In genomic region chr1:1021010-1021845, GRCh38 we compare ENCODE assay signal across 8 cellular contexts. TPM values are rescaled to one million over a fixed set of nuclear protein-coding genes. Genes with fewer than 3 reads are reported as not detected.
DNase-seq lines count a peak whose midpoint lies in the region; ATAC-seq and TF ChIP-seq lines count a peak whose summit lies in the region.

No MANE protein-coding gene starts in this region.

- no peaks in the 10 kb centered on the region for H3K36me3 ChIP-seq in CD8-positive, alpha-beta T cell (ENCODE audit: insufficient read depth, low read length)
- H3K36me3 ChIP-seq in HUES6 (ENCODE audit: control insufficient read depth, insufficient read depth, low read length) (peaks cover 8% of the 10 kb centered on the region; the same call in 1 of the 2 replicates), skeletal muscle satellite cell (ENCODE audit: insufficient read depth, low read length) (no peaks in the 10 kb centered on the region)

- H3K27me3 ChIP-seq in CD8-positive, alpha-beta T cell (ENCODE audit: insufficient read depth, low read length) = no peaks in the 10 kb centered on the region
- H3K27me3 ChIP-seq in HUES6 (ENCODE audit: control insufficient read depth, insufficient read depth, low read length) (peaks cover 3% of the 10 kb centered on the region; the same call in 1 of the 2 replicates), right cardiac atrium (ENCODE audit: control insufficient read depth, insufficient read depth) (no peaks in the 10 kb centered on the region), skeletal muscle satellite cell (ENCODE audit: control insufficient read depth, insufficient read depth, low read length) (no peaks in the 10 kb centered on the region)

- H3K4me3 Mint-ChIP-seq in CD8-positive, alpha-beta T cell = peak overlapping the region; percentile 53
- peak overlapping the region; percentile 53 for H3K4me3 Mint-ChIP-seq in activated CD8-positive, alpha-beta T cell treated with anti-CD3 and anti-CD28 coated beads, Interleukin-2, amount 10 ng/mL, durations not matched to agents 7 days and 5 days

- intact Hi-C loops in CD8-positive, alpha-beta T cell (cut with DNase I, micrococcal nuclease) = no loop called here
- intact Hi-C loops in right cardiac atrium (cut with DNase I) = no loop called here

- POLR2A ChIA-PET in CD8-positive, alpha-beta T cell (lab: Charles Lee) = no interaction called here
- POLR2A ChIA-PET in activated CD8-positive, alpha-beta T cell treated with anti-CD3 and anti-CD28 coated beads, Interleukin-2, amount 10 ng/mL, durations not matched to agents 7 days and 5 days (lab: Charles Lee) = interaction anchor here (0.6 kb wide), 1 partner anchor 157 kb away, joined by 3 read pairs; no protein-coding TSS in a partner anchor

- peaks cover 15% of the 10 kb centered on the region for H3K4me1 Mint-ChIP-seq in CD8-positive, alpha-beta T cell (ENCODE audit: low read depth)
- H3K4me1 Mint-ChIP-seq in activated CD8-positive, alpha-beta T cell treated with anti-CD3 and anti-CD28 coated beads, Interleukin-2, amount 10 ng/mL, durations not matched to agents 7 days and 5 days (ENCODE audit: low read depth) = peaks cover 29% of the 10 kb centered on the region

- H3K36me3 Mint-ChIP-seq in CD8-positive, alpha-beta T cell = no peaks in the 10 kb centered on the region
- peaks cover 13% of the 10 kb centered on the region for H3K36me3 Mint-ChIP-seq in activated CD8-positive, alpha-beta T cell treated with anti-CD3 and anti-CD28 coated beads, Interleukin-2, amount 10 ng/mL, durations not matched to agents 7 days and 5 days (ENCODE audit: low read depth)

- no peaks in the 10 kb centered on the region for H3K9me3 ChIP-seq in CD8-positive, alpha-beta T cell (ENCODE audit: low read length)
- no peaks in the 10 kb centered on the region for H3K9me3 ChIP-seq in HUES6 (ENCODE audit: control insufficient read depth, insufficient read depth, low read depth, low read length)
- no peaks in the 10 kb centered on the region for H3K9me3 ChIP-seq in right cardiac atrium (ENCODE audit: control insufficient read depth, low read length)
- H3K9me3 ChIP-seq in skeletal muscle satellite cell (replicated peaks; ENCODE audit: low read length) = no peaks in the 10 kb centered on the region

- H3K27me3 Mint-ChIP-seq in CD8-positive, alpha-beta T cell (ENCODE audit: low read depth) = no peaks in the 10 kb centered on the region
- peaks cover 4% of the 10 kb centered on the region for H3K27me3 Mint-ChIP-seq in activated CD8-positive, alpha-beta T cell treated with anti-CD3 and anti-CD28 coated beads, Interleukin-2, amount 10 ng/mL, durations not matched to agents 7 days and 5 days (ENCODE audit: low read depth)

- CTCF ChIA-PET in CD8-positive, alpha-beta T cell (lab: Charles Lee) = interaction anchor here (1.8 to 3.7 kb wide), 2 partner anchors 19 to 42 kb away, joined by 5 to 18 read pairs; no protein-coding TSS in a partner anchor
- CTCF ChIA-PET in activated CD8-positive, alpha-beta T cell treated with anti-CD3 and anti-CD28 coated beads, Interleukin-2, amount 10 ng/mL, durations not matched to agents 7 days and 5 days (lab: Charles Lee) = interaction anchor here (1.0 to 2.3 kb wide), 3 partner anchors 12 to 43 kb away, joined by 3 to 9 read pairs (median 4); no protein-coding TSS in a partner anchor

- DNase-seq in CD8-positive, alpha-beta T cell = no peak
- no peak for DNase-seq in activated CD8-positive, alpha-beta T cell treated with anti-CD3 and anti-CD28 coated beads, Interleukin-2, amount 10 ng/mL, durations not matched to agents 7 days and 5 days
- DNase-seq in right cardiac atrium = peak; percentile 85 to 92 (median 92)
- no peak for DNase-seq in cerebellar nuclear complex (lab: John Stamatoyannopoulos, UW)
- DNase-seq in NAMALWA (ENCODE audit: low spot score) = no peak

- no peak overlapping the region for H3K4me3 ChIP-seq in CD8-positive, alpha-beta T cell (ENCODE audit: low read depth, low read length)
- peak overlapping the region; percentile 87 for H3K4me3 ChIP-seq in HUES6 (ENCODE audit: low read depth, low read length)
- peak overlapping the region; percentile 93 for H3K4me3 ChIP-seq in right cardiac atrium (ENCODE audit: low read length)
- H3K4me3 ChIP-seq in skeletal muscle satellite cell (ENCODE audit: low read length) = no peak overlapping the region

- no peak for TF ChIP-seq CTCF in CD8-positive, alpha-beta T cell (IDR thresholded peaks at IDR 0.05)

- H3K27ac Mint-ChIP-seq in CD8-positive, alpha-beta T cell = no peak overlapping the region
- no peak overlapping the region for H3K27ac Mint-ChIP-seq in activated CD8-positive, alpha-beta T cell treated with anti-CD3 and anti-CD28 coated beads, Interleukin-2, amount 10 ng/mL, durations not matched to agents 7 days and 5 days

- H3K9ac ChIP-seq in HUES6 (ENCODE audit: low read length) (peak overlapping the region; percentile 66), skeletal muscle satellite cell (ENCODE audit: low read depth, low read length) (no peak overlapping the region)

- H3K27ac ChIP-seq in CD8-positive, alpha-beta T cell (ENCODE audit: low read depth, low read length) = no peak overlapping the region
- H3K27ac ChIP-seq in HUES6 (ENCODE audit: low read depth, low read length) (no peak overlapping the region), right cardiac atrium (ENCODE audit: low read length) (no peak overlapping the region)

- ATAC-seq in CD8-positive, alpha-beta T cell = no peak
- no peak for ATAC-seq in activated CD8-positive, alpha-beta T cell treated with anti-CD3 and anti-CD28 coated beads, Interleukin-2, amount 10 ng/mL, durations not matched to agents 7 days and 5 days
- ATAC-seq in right cardiac atrium = peak; percentile 20 to 55
- no peak for ATAC-seq in HG02840 (IDR thresholded peaks at IDR 0.05; ENCODE audit: low FRiP score, unreplicated experiment)

- peaks cover 4% of the 10 kb centered on the region for H3K4me1 ChIP-seq in CD8-positive, alpha-beta T cell (ENCODE audit: insufficient read depth, low read length)
- H3K4me1 ChIP-seq in HUES6 (ENCODE audit: control insufficient read depth, insufficient read depth, low read length) (peaks cover 49% of the 10 kb centered on the region), right cardiac atrium (ENCODE audit: control insufficient read depth, insufficient read depth, low read length) (no peaks in the 10 kb centered on the region), skeletal muscle satellite cell (ENCODE audit: control insufficient read depth, insufficient read depth, low read length) (peaks cover 14% of the 10 kb centered on the region)

- 29% methylated on average over 32 of the region's 32 CpGs for WGBS in right cardiac atrium

- H3K9me3 Mint-ChIP-seq in CD8-positive, alpha-beta T cell = no peaks in the 10 kb centered on the region
- H3K9me3 Mint-ChIP-seq in activated CD8-positive, alpha-beta T cell treated with anti-CD3 and anti-CD28 coated beads, Interleukin-2, amount 10 ng/mL, durations not matched to agents 7 days and 5 days (ENCODE audit: insufficient read depth) = peaks cover 4% of the 10 kb centered on the region

- H3K4me2 ChIP-seq in skeletal muscle satellite cell (ENCODE audit: low read length) = peak overlapping the region; percentile 57

RNA-seq across cellular contexts. Expression of gene AGRN, which starts 1.3 kb away (rescaled TPM):
- total RNA-seq in CD8-positive, alpha-beta T cell = 10 to 100 TPM; 12.1 to 14.0 TPM
- 10 to 100 TPM; 12.4 to 14.6 TPM for total RNA-seq in activated CD8-positive, alpha-beta T cell treated with anti-CD3 and anti-CD28 coated beads, Interleukin-2, amount 10 ng/mL, durations not matched to agents 7 days and 5 days
- total RNA-seq in right cardiac atrium = 10 to 100 TPM; 17.1 to 26.4 (median 21.4) TPM
- 12.0 TPM for polyA plus RNA-seq in right cardiac atrium
- total RNA-seq in skeletal muscle satellite cell (2012; rRNA removed) = 15.2 and 22.5 TPM in 2 replicates

RNA-seq across cellular contexts. Expression of gene ISG15, which starts 7.9 kb away (rescaled TPM):
- 10 to 100 TPM; 56.4 to 58.4 TPM for total RNA-seq in CD8-positive, alpha-beta T cell
- total RNA-seq in activated CD8-positive, alpha-beta T cell treated with anti-CD3 and anti-CD28 coated beads, Interleukin-2, amount 10 ng/mL, durations not matched to agents 7 days and 5 days = 100 to 1,000 TPM; 385 to 413 TPM
- 10 to 100 TPM; 16.1 to 36.4 (median 21.6) TPM for total RNA-seq in right cardiac atrium
- polyA plus RNA-seq in right cardiac atrium = 65.5 TPM
- 76.8 and 83.0 TPM in 2 replicates for total RNA-seq in skeletal muscle satellite cell (2012; rRNA removed)

RNA-seq across cellular contexts. Expression of gene HES4, which starts 21.3 kb away (rescaled TPM):
- total RNA-seq in CD8-positive, alpha-beta T cell = 10 to 100 TPM; 26.0 to 30.9 TPM
- under 1 TPM; 0.45 to 0.50 TPM for total RNA-seq in activated CD8-positive, alpha-beta T cell treated with anti-CD3 and anti-CD28 coated beads, Interleukin-2, amount 10 ng/mL, durations not matched to agents 7 days and 5 days
- total RNA-seq in right cardiac atrium = 10 to 100 TPM; 37.3 to 62.5 (median 38.6) TPM
- polyA plus RNA-seq in right cardiac atrium = 25.7 TPM
- total RNA-seq in skeletal muscle satellite cell (2012; rRNA removed) = 0.51 TPM in 1 of 2 replicates, not detected in the other

RNA-seq across cellular contexts. Expression of gene PERM1, which starts 39.3 kb away (rescaled TPM):
- total RNA-seq in CD8-positive, alpha-beta T cell = under 1 TPM in 1 of 2 experiments, not detected in 1; 0.08 TPM
- total RNA-seq in activated CD8-positive, alpha-beta T cell treated with anti-CD3 and anti-CD28 coated beads, Interleukin-2, amount 10 ng/mL, durations not matched to agents 7 days and 5 days = not detected
- 10 to 100 TPM; 44.4 to 78.0 (median 57.4) TPM for total RNA-seq in right cardiac atrium
- polyA plus RNA-seq in right cardiac atrium = 112 TPM
- not detected in 2 replicates for total RNA-seq in skeletal muscle satellite cell (2012; rRNA removed)

RNA-seq across cellular contexts. Expression of gene RNF223, which starts 52.9 kb away (rescaled TPM):
- total RNA-seq in CD8-positive, alpha-beta T cell = not detected
- total RNA-seq in activated CD8-positive, alpha-beta T cell treated with anti-CD3 and anti-CD28 coated beads, Interleukin-2, amount 10 ng/mL, durations not matched to agents 7 days and 5 days = not detected
- not detected for total RNA-seq in right cardiac atrium
- polyA plus RNA-seq in right cardiac atrium = not detected
- total RNA-seq in skeletal muscle satellite cell (2012; rRNA removed) = not detected in 2 replicates

Comparison
In these comparisons a context has a peak if more than half of its experiments do, and no peak if none do; other contexts are left out.
1. ATAC-seq: peak in right cardiac atrium (2 of 2); none in CD8-positive, alpha-beta T cell (single experiment), activated CD8-positive, alpha-beta T cell treated with anti-CD3 and anti-CD28 coated beads, Interleukin-2, amount 10 ng/mL, durations not matched to agents 7 days and 5 days (single experiment) and HG02840 (single experiment).
2. DNase-seq: peak in right cardiac atrium (3 of 3); none in CD8-positive, alpha-beta T cell (0 of 7), activated CD8-positive, alpha-beta T cell treated with anti-CD3 and anti-CD28 coated beads, Interleukin-2, amount 10 ng/mL, durations not matched to agents 7 days and 5 days (single experiment), cerebellar nuclear complex (0 of 2) and NAMALWA (single experiment).
3. H3K4me3 ChIP-seq: peak in HUES6 (single experiment) and right cardiac atrium (single experiment); none in CD8-positive, alpha-beta T cell (single experiment) and skeletal muscle satellite cell (single experiment).
4. RNA of gene ISG15, which starts 7.9 kb away (total RNA-seq): 385 to 413 TPM in activated CD8-positive, alpha-beta T cell treated with anti-CD3 and anti-CD28 coated beads, Interleukin-2, amount 10 ng/mL, durations not matched to agents 7 days and 5 days; 56.4 to 58.4 TPM in CD8-positive, alpha-beta T cell and 16.1 to 36.4 TPM in right cardiac atrium; every median in the first group is over 4 times any median in the second.
5. RNA of gene HES4, which starts 21.3 kb away (total RNA-seq): 37.3 to 62.5 TPM in right cardiac atrium and 26.0 to 30.9 TPM in CD8-positive, alpha-beta T cell; 0.45 to 0.50 TPM in activated CD8-positive, alpha-beta T cell treated with anti-CD3 and anti-CD28 coated beads, Interleukin-2, amount 10 ng/mL, durations not matched to agents 7 days and 5 days; every median in the first group is over 10 times any median in the second.